ENCODE assay signal across 23 cellular contexts in the genomic region with DNA sequence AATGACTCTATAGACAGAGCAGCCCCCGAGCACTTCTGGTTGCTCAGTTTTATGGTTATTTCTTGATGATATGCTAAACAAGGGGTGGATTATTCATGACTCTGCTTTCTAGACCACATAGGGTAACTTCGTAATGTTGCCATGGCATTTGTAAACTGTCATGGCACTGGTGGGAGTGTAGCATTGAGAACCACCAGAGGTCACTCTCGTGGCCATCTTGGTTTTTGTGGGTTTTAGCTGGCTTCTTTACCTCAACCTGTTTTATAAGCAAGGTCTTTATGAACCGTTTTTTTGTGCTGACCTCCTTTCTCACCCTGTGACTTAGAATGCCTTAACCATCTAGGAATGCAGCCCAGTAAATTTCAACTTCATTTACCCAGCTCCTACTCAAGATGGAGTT.
A peak's percentile ranks its signal among the peaks of the same experiment; 100 is the strongest.
DNase-seq lines count a peak whose midpoint lies in the region; ATAC-seq and TF ChIP-seq lines count a peak whose summit lies in the region.
"Had no signal": no experiment of that assay in that cellular context is flagged by ENCODE, and none has a peak within 500 bp of the region (broad histone marks: within the 10 kb centered on the region; RNA-seq: fewer than 3 reads in every experiment).

No MANE protein-coding gene starts in this region.

- TF ChIP-seq CTCF in epithelial cell of proximal tubule (conservative IDR thresholded peaks at IDR 0.05; ENCODE audit: low read depth, low read length) (peak; percentile 37), osteocyte (IDR thresholded peaks at IDR 0.05) (peak; percentile 17), breast epithelium (IDR thresholded peaks at IDR 0.05) (no peak)

- H3K27me3 Mint-ChIP-seq in osteocyte (ENCODE audit: unreplicated experiment) = no peaks in the 10 kb centered on the region
- H3K27me3 Mint-ChIP-seq: activated naive CD4-positive, alpha-beta T cell treated with anti-CD3 and anti-CD28 coated beads, Interleukin-2, amount 50 U/mL, for 24 hours had no signal

- H3K36me3 Mint-ChIP-seq in osteocyte (ENCODE audit: unreplicated experiment) = no peaks in the 10 kb centered on the region
- H3K36me3 Mint-ChIP-seq: activated naive CD4-positive, alpha-beta T cell treated with anti-CD3 and anti-CD28 coated beads, Interleukin-2, amount 50 U/mL, for 24 hours; CD14-positive monocyte had no signal

- no peaks in the 10 kb centered on the region for H3K27me3 ChIP-seq in breast epithelium
- H3K27me3 ChIP-seq: dorsolateral prefrontal cortex, left lung, spleen had no signal

- H3K4me3 Mint-ChIP-seq in osteocyte (ENCODE audit: unreplicated experiment) = no peak overlapping the region
- H3K4me3 Mint-ChIP-seq: activated naive CD4-positive, alpha-beta T cell treated with anti-CD3 and anti-CD28 coated beads, Interleukin-2, amount 50 U/mL, for 24 hours; activated T-cell treated with anti-CD3 and anti-CD28 coated beads, Interleukin-2, amount 50 U/mL, for 72 hours; CD14-positive monocyte had no signal

- DNase-seq in NCI-H524 (lab: John Stamatoyannopoulos, UW) = peak; percentile 4 to 10
- DNase-seq in NCI-H524 treated with DMSO at 0.1 percent for 48 hours (lab: John Stamatoyannopoulos, UW) = no peak
- DNase-seq in SK-MEL-5 (ENCODE audit: low read depth, low spot score) = peak; percentile 17
- no peak for DNase-seq in epithelial cell of proximal tubule (ENCODE audit: low read depth)
- no peak for DNase-seq in osteocyte (ENCODE audit: extremely low spot score, unreplicated experiment)
- DNase-seq in KG1 (lab: John Stamatoyannopoulos, UW) = no peak
- DNase-seq in breast epithelium (ENCODE audit: low spot score in 2 of 2) = no peak
- DNase-seq: activated CD4-positive, CD25-positive, alpha-beta regulatory T cell treated with anti-CD3 and anti-CD28 coated beads, Interleukin-2, amount 50 U/mL, for 72 hours; activated CD8-positive, alpha-beta memory T cell treated with anti-CD3 and anti-CD28 coated beads for 24 hours; activated T-cell treated with anti-CD3 and anti-CD28 coated beads, Interleukin-2, amount 50 U/mL, for 72 hours; dorsolateral prefrontal cortex; HCEC 1CT; IMR-90; left lung; NCI-H2029; PC-3; spleen; stimulated activated CD4-positive, alpha-beta T cell treated with anti-CD3 and anti-CD28 coated beads, Interleukin-4, amount 100 ng/mL, for 4 hours had no signal

- no peaks in the 10 kb centered on the region for H3K36me3 ChIP-seq in breast epithelium
- H3K36me3 ChIP-seq: left lung, spleen had no signal

- in situ Hi-C loops in SK-MEL-5 (cut with HindIII; ENCODE audit: low pct_unique_long_range_greater_than_20kb, low sequenced_read_pairs) = no loop called here

- H3K27ac ChIP-seq in breast epithelium = no peak overlapping the region
- H3K27ac ChIP-seq: dorsolateral prefrontal cortex, epithelial cell of prostate, HL-60, left lung, spleen had no signal

- peaks cover 22% of the 10 kb centered on the region for H3K4me1 Mint-ChIP-seq in osteocyte (ENCODE audit: unreplicated experiment)
- H3K4me1 Mint-ChIP-seq: activated naive CD4-positive, alpha-beta T cell treated with anti-CD3 and anti-CD28 coated beads, Interleukin-2, amount 50 U/mL, for 24 hours; CD14-positive monocyte had no signal

- intact Hi-C loops in breast epithelium (cut with DNase I; ENCODE audit: low total_unique reads) = no loop called here

- H3K9me3 Mint-ChIP-seq in osteocyte (ENCODE audit: unreplicated experiment) = no peaks in the 10 kb centered on the region

- H3K4me1 ChIP-seq in breast epithelium = no peaks in the 10 kb centered on the region
- H3K4me1 ChIP-seq: left lung, spleen had no signal

- no peak overlapping the region for H3K27ac Mint-ChIP-seq in osteocyte (ENCODE audit: unreplicated experiment)
- H3K27ac Mint-ChIP-seq: activated naive CD4-positive, alpha-beta T cell treated with anti-CD3 and anti-CD28 coated beads, Interleukin-2, amount 50 U/mL, for 24 hours; activated T-cell treated with anti-CD3 and anti-CD28 coated beads, Interleukin-2, amount 50 U/mL, for 72 hours; CD14-positive monocyte had no signal

- no peak for TF ChIP-seq POLR2A in breast epithelium (IDR thresholded peaks at IDR 0.05)

- no peaks in the 10 kb centered on the region for H3K9me3 ChIP-seq in breast epithelium

- H3K4me3 ChIP-seq in epithelial cell of proximal tubule (ENCODE audit: low read depth, low read length) (no peak overlapping the region), breast epithelium (no peak overlapping the region)
- H3K4me3 ChIP-seq: dorsolateral prefrontal cortex, left lung, spleen had no signal

- ATAC-seq in HG03432 (IDR thresholded peaks at IDR 0.05; ENCODE audit: unreplicated experiment) = no peak
- ATAC-seq: activated T-cell treated with anti-CD3 and anti-CD28 coated beads, Interleukin-2, amount 50 U/mL, for 72 hours; left lung; PC-3 had no signal

Comparison
In these comparisons a context has a peak if more than half of its experiments do, and no peak if none do; other contexts are left out.
1. DNase-seq: peak in NCI-H524 (2 of 2) and SK-MEL-5 (single experiment); none in NCI-H524 treated with DMSO at 0.1 percent for 48 hours (single experiment), epithelial cell of proximal tubule (single experiment), osteocyte (single experiment), KG1 (single experiment) and breast epithelium (0 of 2).
2. CTCF ChIP-seq: peak in epithelial cell of proximal tubule (single experiment) and osteocyte (single experiment); none in breast epithelium (0 of 3).